ENCODE assay signal across 16 cellular contexts in the genomic region with DNA sequence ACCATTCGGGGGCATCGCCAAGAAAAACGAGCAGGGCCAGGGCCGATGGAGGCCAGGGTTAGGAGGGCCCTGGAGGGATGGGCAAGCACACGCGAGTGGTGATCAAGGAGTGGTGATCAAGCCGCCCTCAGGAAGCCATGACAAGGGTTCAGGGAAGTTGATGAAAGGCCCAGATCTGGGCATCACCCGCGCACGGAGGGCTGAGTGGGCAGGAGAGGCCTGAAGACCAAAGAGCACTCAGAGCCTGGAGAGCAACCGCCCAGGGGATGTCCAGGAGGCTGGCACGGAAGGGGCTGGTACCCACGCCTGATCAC.
DNase-seq lines count a peak whose midpoint lies in the region; ATAC-seq and TF ChIP-seq lines count a peak whose summit lies in the region.
"Had no signal": no experiment of that assay in that cellular context is flagged by ENCODE, and none has a peak within 500 bp of the region (broad histone marks: within the 10 kb centered on the region; RNA-seq: fewer than 3 reads in every experiment).

No MANE protein-coding gene starts in this region.

- no peaks in the 10 kb centered on the region for H3K36me3 ChIP-seq in upper lobe of right lung
- H3K36me3 ChIP-seq: BLaER1, HAP-1 had no signal

- H3K27ac Mint-ChIP-seq in natural killer cell treated with Interleukin-12 subunit alpha and Interleukin-12 subunit beta and Interleukin-15 and Interleukin-18, amount 100 ng/mL, for 72 hours, result no peak overlapping the region
- H3K27ac Mint-ChIP-seq in natural killer cell, result no peak overlapping the region
- H3K27ac Mint-ChIP-seq: CD4-positive, alpha-beta memory T cell; IgD-negative memory B cell had no signal

- no peaks in the 10 kb centered on the region for H3K9me3 Mint-ChIP-seq in natural killer cell treated with Interleukin-12 subunit alpha and Interleukin-12 subunit beta and Interleukin-15 and Interleukin-18, amount 100 ng/mL, for 72 hours
- H3K9me3 Mint-ChIP-seq in natural killer cell, result no peaks in the 10 kb centered on the region
- H3K9me3 Mint-ChIP-seq: CD14-positive monocyte, IgD-negative memory B cell had no signal

- no peak overlapping the region for H3K4me3 ChIP-seq in upper lobe of right lung
- H3K4me3 ChIP-seq: BLaER1, HAP-1 had no signal

- peaks cover 0 to 5% of the 10 kb centered on the region in 2 donors for H3K4me1 Mint-ChIP-seq in natural killer cell treated with Interleukin-12 subunit alpha and Interleukin-12 subunit beta and Interleukin-15 and Interleukin-18, amount 100 ng/mL, for 72 hours (ENCODE audit: low read depth in 2 of 2)
- peaks cover 0 to 9% of the 10 kb centered on the region in 2 donors for H3K4me1 Mint-ChIP-seq in natural killer cell
- H3K4me1 Mint-ChIP-seq: CD14-positive monocyte had no signal

- H3K27me3 Mint-ChIP-seq in natural killer cell treated with Interleukin-12 subunit alpha and Interleukin-12 subunit beta and Interleukin-15 and Interleukin-18, amount 100 ng/mL, for 72 hours, result peaks cover 0 to 3% of the 10 kb centered on the region in 2 donors
- H3K27me3 Mint-ChIP-seq in natural killer cell (ENCODE audit: low read depth in 2 of 2), result peaks cover 5 to 14% of the 10 kb centered on the region in 2 donors

- H3K4me1 ChIP-seq in upper lobe of right lung, result no peaks in the 10 kb centered on the region
- H3K4me1 ChIP-seq: HAP-1 had no signal

- H3K9me3 ChIP-seq in upper lobe of right lung, result no peaks in the 10 kb centered on the region
- H3K9me3 ChIP-seq: BLaER1, HAP-1 had no signal

- ATAC-seq in natural killer cell treated with Interleukin-12 subunit alpha and Interleukin-12 subunit beta and Interleukin-15 and Interleukin-18, amount 100 ng/mL, for 72 hours, result no peak
- no peak for ATAC-seq in natural killer cell
- no peak for ATAC-seq in upper lobe of right lung
- no peak for ATAC-seq in Right ventricle myocardium inferior
- ATAC-seq in SK-N-SH treated with all-trans-retinoic acid at 6 μM for 48 hours, result no peak
- no peak for ATAC-seq in GM19324 (IDR thresholded peaks at IDR 0.05; ENCODE audit: low FRiP score, unreplicated experiment)

- DNase-seq in natural killer cell treated with Interleukin-12 subunit alpha and Interleukin-12 subunit beta and Interleukin-15 and Interleukin-18, amount 100 ng/mL, for 72 hours (ENCODE audit: low spot score), result peak; percentile 15
- DNase-seq in natural killer cell (no peak), posterior vena cava (ENCODE audit: low spot score) (peak; percentile 72), upper lobe of right lung (peak; percentile 31), Right ventricle myocardium inferior (ENCODE audit: missing footprints) (no peak)
- DNase-seq: 8988T; CD4-positive, alpha-beta memory T cell; DMS153; DMS79; GF-D8 had no signal

- H3K27ac ChIP-seq in upper lobe of right lung, result no peak overlapping the region
- H3K27ac ChIP-seq: BLaER1 had no signal

- H3K36me3 Mint-ChIP-seq in natural killer cell treated with Interleukin-12 subunit alpha and Interleukin-12 subunit beta and Interleukin-15 and Interleukin-18, amount 100 ng/mL, for 72 hours, result no peaks in the 10 kb centered on the region
- no peaks in the 10 kb centered on the region for H3K36me3 Mint-ChIP-seq in natural killer cell
- H3K36me3 Mint-ChIP-seq: CD14-positive monocyte; CD4-positive, alpha-beta memory T cell; IgD-negative memory B cell had no signal

- TF ChIP-seq CTCF in natural killer cell (IDR thresholded peaks at IDR 0.05), result no peak
- TF ChIP-seq CTCF in upper lobe of right lung (IDR thresholded peaks at IDR 0.05), result no peak

- H3K27me3 ChIP-seq in upper lobe of right lung, result no peaks in the 10 kb centered on the region
- H3K27me3 ChIP-seq: BLaER1 had no signal

- intact Hi-C loops in natural killer cell (cut with micrococcal nuclease) (no loop called here), posterior vena cava (cut with DNase I) (no loop called here), upper lobe of right lung (cut with DNase I) (no loop called here), Right ventricle myocardium inferior (cut with DNase I) (no loop called here)

- H3K4me3 Mint-ChIP-seq in natural killer cell treated with Interleukin-12 subunit alpha and Interleukin-12 subunit beta and Interleukin-15 and Interleukin-18, amount 100 ng/mL, for 72 hours, result no peak overlapping the region
- H3K4me3 Mint-ChIP-seq in natural killer cell, result no peak overlapping the region
- H3K4me3 Mint-ChIP-seq: CD14-positive monocyte; CD4-positive, alpha-beta memory T cell; IgD-negative memory B cell had no signal

TF ChIP-seq in SK-N-SH treated with all-trans-retinoic acid at 6 μM for 48 hours, 23 proteins besides CTCF, POLR2A, EP300 and RAD21:
- TF ChIP-seq, protein P1, sequence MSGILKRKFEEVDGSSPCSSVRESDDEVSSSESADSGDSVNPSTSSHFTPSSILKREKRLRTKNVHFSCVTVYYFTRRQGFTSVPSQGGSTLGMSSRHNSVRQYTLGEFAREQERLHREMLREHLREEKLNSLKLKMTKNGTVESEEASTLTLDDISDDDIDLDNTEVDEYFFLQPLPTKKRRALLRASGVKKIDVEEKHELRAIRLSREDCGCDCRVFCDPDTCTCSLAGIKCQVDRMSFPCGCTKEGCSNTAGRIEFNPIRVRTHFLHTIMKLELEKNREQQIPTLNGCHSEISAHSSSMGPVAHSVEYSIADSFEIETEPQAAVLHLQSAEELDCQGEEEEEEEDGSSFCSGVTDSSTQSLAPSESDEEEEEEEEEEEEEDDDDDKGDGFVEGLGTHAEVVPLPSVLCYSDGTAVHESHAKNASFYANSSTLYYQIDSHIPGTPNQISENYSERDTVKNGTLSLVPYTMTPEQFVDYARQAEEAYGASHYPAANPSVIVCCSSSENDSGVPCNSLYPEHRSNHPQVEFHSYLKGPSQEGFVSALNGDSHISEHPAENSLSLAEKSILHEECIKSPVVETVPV (CRISPR knock-in tag; IDR thresholded peaks at IDR 0.05), result no peak
- TF ChIP-seq ZNF8 (CRISPR knock-in tag; IDR thresholded peaks at IDR 0.05) (no peak), SNAI2 (CRISPR knock-in tag; IDR thresholded peaks at IDR 0.05) (no peak), ZC3H10 (CRISPR knock-in tag; IDR thresholded peaks at IDR 0.05) (no peak), ISL1 (CRISPR knock-in tag; IDR thresholded peaks at IDR 0.05) (no peak), ZNF565 (CRISPR knock-in tag; conservative IDR thresholded peaks at IDR 0.05; ENCODE audit: low read depth) (no peak), PPARA (CRISPR knock-in tag; IDR thresholded peaks at IDR 0.05; ENCODE audit: borderline replicate concordance) (no peak), ZFP3 (CRISPR knock-in tag; IDR thresholded peaks at IDR 0.05) (no peak), ARNTL (CRISPR knock-in tag; IDR thresholded peaks at IDR 0.05; ENCODE audit: borderline replicate concordance, low read depth) (no peak), OSR1 (CRISPR knock-in tag; IDR thresholded peaks at IDR 0.05) (no peak)
- TF ChIP-seq, protein P2, sequence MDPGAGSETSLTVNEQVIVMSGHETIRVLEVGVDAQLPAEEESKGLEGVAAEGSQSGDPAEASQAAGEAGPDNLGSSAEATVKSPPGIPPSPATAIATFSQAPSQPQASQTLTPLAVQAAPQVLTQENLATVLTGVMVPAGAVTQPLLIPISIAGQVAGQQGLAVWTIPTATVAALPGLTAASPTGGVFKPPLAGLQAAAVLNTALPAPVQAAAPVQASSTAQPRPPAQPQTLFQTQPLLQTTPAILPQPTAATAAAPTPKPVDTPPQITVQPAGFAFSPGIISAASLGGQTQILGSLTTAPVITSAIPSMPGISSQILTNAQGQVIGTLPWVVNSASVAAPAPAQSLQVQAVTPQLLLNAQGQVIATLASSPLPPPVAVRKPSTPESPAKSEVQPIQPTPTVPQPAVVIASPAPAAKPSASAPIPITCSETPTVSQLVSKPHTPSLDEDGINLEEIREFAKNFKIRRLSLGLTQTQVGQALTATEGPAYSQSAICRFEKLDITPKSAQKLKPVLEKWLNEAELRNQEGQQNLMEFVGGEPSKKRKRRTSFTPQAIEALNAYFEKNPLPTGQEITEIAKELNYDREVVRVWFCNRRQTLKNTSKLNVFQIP (CRISPR knock-in tag; IDR thresholded peaks at IDR 0.05; ENCODE audit: borderline replicate concordance, low read depth), result no peak
- TF ChIP-seq, protein P3, sequence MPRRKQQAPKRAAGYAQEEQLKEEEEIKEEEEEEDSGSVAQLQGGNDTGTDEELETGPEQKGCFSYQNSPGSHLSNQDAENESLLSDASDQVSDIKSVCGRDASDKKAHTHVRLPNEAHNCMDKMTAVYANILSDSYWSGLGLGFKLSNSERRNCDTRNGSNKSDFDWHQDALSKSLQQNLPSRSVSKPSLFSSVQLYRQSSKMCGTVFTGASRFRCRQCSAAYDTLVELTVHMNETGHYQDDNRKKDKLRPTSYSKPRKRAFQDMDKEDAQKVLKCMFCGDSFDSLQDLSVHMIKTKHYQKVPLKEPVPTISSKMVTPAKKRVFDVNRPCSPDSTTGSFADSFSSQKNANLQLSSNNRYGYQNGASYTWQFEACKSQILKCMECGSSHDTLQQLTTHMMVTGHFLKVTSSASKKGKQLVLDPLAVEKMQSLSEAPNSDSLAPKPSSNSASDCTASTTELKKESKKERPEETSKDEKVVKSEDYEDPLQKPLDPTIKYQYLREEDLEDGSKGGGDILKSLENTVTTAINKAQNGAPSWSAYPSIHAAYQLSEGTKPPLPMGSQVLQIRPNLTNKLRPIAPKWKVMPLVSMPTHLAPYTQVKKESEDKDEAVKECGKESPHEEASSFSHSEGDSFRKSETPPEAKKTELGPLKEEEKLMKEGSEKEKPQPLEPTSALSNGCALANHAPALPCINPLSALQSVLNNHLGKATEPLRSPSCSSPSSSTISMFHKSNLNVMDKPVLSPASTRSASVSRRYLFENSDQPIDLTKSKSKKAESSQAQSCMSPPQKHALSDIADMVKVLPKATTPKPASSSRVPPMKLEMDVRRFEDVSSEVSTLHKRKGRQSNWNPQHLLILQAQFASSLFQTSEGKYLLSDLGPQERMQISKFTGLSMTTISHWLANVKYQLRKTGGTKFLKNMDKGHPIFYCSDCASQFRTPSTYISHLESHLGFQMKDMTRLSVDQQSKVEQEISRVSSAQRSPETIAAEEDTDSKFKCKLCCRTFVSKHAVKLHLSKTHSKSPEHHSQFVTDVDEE (CRISPR knock-in tag; IDR thresholded peaks at IDR 0.05), result no peak
- TF ChIP-seq, protein P4, sequence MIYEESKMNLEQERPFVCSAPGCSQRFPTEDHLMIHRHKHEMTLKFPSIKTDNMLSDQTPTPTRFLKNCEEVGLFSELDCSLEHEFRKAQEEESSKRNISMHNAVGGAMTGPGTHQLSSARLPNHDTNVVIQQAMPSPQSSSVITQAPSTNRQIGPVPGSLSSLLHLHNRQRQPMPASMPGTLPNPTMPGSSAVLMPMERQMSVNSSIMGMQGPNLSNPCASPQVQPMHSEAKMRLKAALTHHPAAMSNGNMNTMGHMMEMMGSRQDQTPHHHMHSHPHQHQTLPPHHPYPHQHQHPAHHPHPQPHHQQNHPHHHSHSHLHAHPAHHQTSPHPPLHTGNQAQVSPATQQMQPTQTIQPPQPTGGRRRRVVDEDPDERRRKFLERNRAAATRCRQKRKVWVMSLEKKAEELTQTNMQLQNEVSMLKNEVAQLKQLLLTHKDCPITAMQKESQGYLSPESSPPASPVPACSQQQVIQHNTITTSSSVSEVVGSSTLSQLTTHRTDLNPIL (CRISPR knock-in tag; IDR thresholded peaks at IDR 0.05; ENCODE audit: low read depth), result no peak
TF ChIP-seq in SK-N-SH treated with all-trans-retinoic acid at 6 μM for 48 hours: peak in this region for 0.

Comparison
In these comparisons a context has a peak if more than half of its experiments do, and no peak if none do; other contexts are left out.
1. DNase-seq: peak in natural killer cell treated with Interleukin-12 subunit alpha and Interleukin-12 subunit beta and Interleukin-15 and Interleukin-18, amount 100 ng/mL, for 72 hours (single experiment), posterior vena cava (single experiment) and upper lobe of right lung (single experiment); none in natural killer cell (single experiment) and Right ventricle myocardium inferior (single experiment).